In genomic region chr5:36723921-36724320, GRCh38 we compare ENCODE assay signal across 8 cellular contexts.
DNase-seq lines count a peak whose midpoint lies in the region; ATAC-seq and TF ChIP-seq lines count a peak whose summit lies in the region.

No MANE protein-coding gene starts in this region.

- no peaks in the 10 kb centered on the region for H3K36me3 ChIP-seq in testis (ENCODE audit: low read depth, missing control alignments)

- H3K4me3 Mint-ChIP-seq in activated naive CD8-positive, alpha-beta T cell treated with anti-CD3 and anti-CD28 coated beads for 36 hours: peak overlapping the region; percentile 79
- no peak overlapping the region for H3K4me3 Mint-ChIP-seq in WTC11

- H3K27ac ChIP-seq in testis: no peak overlapping the region

- ATAC-seq in HG03097 (IDR thresholded peaks at IDR 0.05; ENCODE audit: low FRiP score, unreplicated experiment) (peak; percentile 43), WTC11 (no peak)

- peaks cover 21% of the 10 kb centered on the region for H3K4me1 Mint-ChIP-seq in activated naive CD8-positive, alpha-beta T cell treated with anti-CD3 and anti-CD28 coated beads for 36 hours
- peaks cover 8% of the 10 kb centered on the region for H3K4me1 Mint-ChIP-seq in WTC11

- WGBS in testis, 2 donors: 66 to 72% methylated on average over 3 of the region's 3 CpGs

- H3K36me3 Mint-ChIP-seq in activated naive CD8-positive, alpha-beta T cell treated with anti-CD3 and anti-CD28 coated beads for 36 hours: peaks cover 3% of the 10 kb centered on the region
- H3K36me3 Mint-ChIP-seq in WTC11: no peaks in the 10 kb centered on the region

- TF ChIP-seq CTCF in testis (IDR thresholded peaks at IDR 0.05): no peak
- no peak for TF ChIP-seq CTCF in WTC11 (IDR thresholded peaks at IDR 0.05)

- H3K27ac Mint-ChIP-seq in activated naive CD8-positive, alpha-beta T cell treated with anti-CD3 and anti-CD28 coated beads for 36 hours: peak overlapping the region; percentile 77
- H3K27ac Mint-ChIP-seq in WTC11: no peak overlapping the region

- H3K4me3 ChIP-seq in testis: no peak overlapping the region

- DNase-seq in CMK (ENCODE audit: low read depth): peak; percentile 81
- DNase-seq in GM19238 (ENCODE audit: insufficient read length, low spot score): peak; percentile 28
- DNase-seq in activated naive CD8-positive, alpha-beta T cell treated with anti-CD3 and anti-CD28 coated beads for 36 hours: no peak
- DNase-seq in testis: no peak
- no peak for DNase-seq in SK-N-DZ (ENCODE audit: low spot score)
- DNase-seq in WTC11 (ENCODE audit: low spot score): no peak
- DNase-seq in central memory CD4-positive, alpha-beta T cell: no peak

- no peaks in the 10 kb centered on the region for H3K4me1 ChIP-seq in testis

- H3K9me3 ChIP-seq in testis: no peaks in the 10 kb centered on the region

- no peaks in the 10 kb centered on the region for H3K27me3 ChIP-seq in testis

- TF ChIP-seq POLR2A in testis (IDR thresholded peaks at IDR 0.05): no peak

- peaks cover 3% of the 10 kb centered on the region for H3K27me3 Mint-ChIP-seq in activated naive CD8-positive, alpha-beta T cell treated with anti-CD3 and anti-CD28 coated beads for 36 hours
- H3K27me3 Mint-ChIP-seq in WTC11 (ENCODE audit: low read depth): no peaks in the 10 kb centered on the region

- intact Hi-C loops in testis (cut with DNase I; ENCODE audit: low total_unique reads): no loop called here

- POLR2A ChIA-PET in WTC11 (lab: Charles Lee): no interaction called here

- H3K9me3 Mint-ChIP-seq in activated naive CD8-positive, alpha-beta T cell treated with anti-CD3 and anti-CD28 coated beads for 36 hours: peaks cover 2% of the 10 kb centered on the region
- H3K9me3 Mint-ChIP-seq in WTC11: peaks cover 3% of the 10 kb centered on the region

- CTCF ChIA-PET in WTC11 (lab: Charles Lee): interaction anchor here (2.2 kb wide), 1 partner anchor 16 kb away, joined by 12 read pairs; no protein-coding TSS in a partner anchor

TF ChIP-seq in WTC11, 78 proteins besides CTCF, POLR2A, EP300 and RAD21:
- TF ChIP-seq TP53 (CRISPR knock-in tag; IDR thresholded peaks at IDR 0.05): no peak
- TF ChIP-seq HMGA2 (CRISPR knock-in tag; IDR thresholded peaks at IDR 0.05): no peak
- no peak for TF ChIP-seq ZBTB21 (CRISPR knock-in tag; IDR thresholded peaks at IDR 0.05; ENCODE audit: borderline replicate concordance)
- no peak for TF ChIP-seq ATF6 (CRISPR knock-in tag; IDR thresholded peaks at IDR 0.05)
- TF ChIP-seq CBFB (CRISPR knock-in tag; IDR thresholded peaks at IDR 0.05; ENCODE audit: low read depth): no peak
- no peak for TF ChIP-seq ZNF219 (CRISPR knock-in tag; IDR thresholded peaks at IDR 0.05; ENCODE audit: borderline replicate concordance)
- TF ChIP-seq ESRRA (CRISPR knock-in tag; IDR thresholded peaks at IDR 0.05; ENCODE audit: borderline replicate concordance): no peak
- TF ChIP-seq GRHL2 (CRISPR knock-in tag; IDR thresholded peaks at IDR 0.05; ENCODE audit: insufficient replicate concordance, severe bottlenecking): no peak
- no peak for TF ChIP-seq E2F1 (CRISPR knock-in tag; IDR thresholded peaks at IDR 0.05)
- TF ChIP-seq NR1H2 (CRISPR knock-in tag; IDR thresholded peaks at IDR 0.05): no peak

Comparison
In these comparisons a context has a peak if more than half of its experiments do, and no peak if none do; other contexts are left out.
1. DNase-seq: peak in CMK (single experiment) and GM19238 (single experiment); none in activated naive CD8-positive, alpha-beta T cell treated with anti-CD3 and anti-CD28 coated beads for 36 hours (single experiment), testis (single experiment), SK-N-DZ (single experiment), WTC11 (single experiment) and central memory CD4-positive, alpha-beta T cell (single experiment).